Comparison of ENCODE assay signal across 8 cellular contexts in the genomic region with DNA sequence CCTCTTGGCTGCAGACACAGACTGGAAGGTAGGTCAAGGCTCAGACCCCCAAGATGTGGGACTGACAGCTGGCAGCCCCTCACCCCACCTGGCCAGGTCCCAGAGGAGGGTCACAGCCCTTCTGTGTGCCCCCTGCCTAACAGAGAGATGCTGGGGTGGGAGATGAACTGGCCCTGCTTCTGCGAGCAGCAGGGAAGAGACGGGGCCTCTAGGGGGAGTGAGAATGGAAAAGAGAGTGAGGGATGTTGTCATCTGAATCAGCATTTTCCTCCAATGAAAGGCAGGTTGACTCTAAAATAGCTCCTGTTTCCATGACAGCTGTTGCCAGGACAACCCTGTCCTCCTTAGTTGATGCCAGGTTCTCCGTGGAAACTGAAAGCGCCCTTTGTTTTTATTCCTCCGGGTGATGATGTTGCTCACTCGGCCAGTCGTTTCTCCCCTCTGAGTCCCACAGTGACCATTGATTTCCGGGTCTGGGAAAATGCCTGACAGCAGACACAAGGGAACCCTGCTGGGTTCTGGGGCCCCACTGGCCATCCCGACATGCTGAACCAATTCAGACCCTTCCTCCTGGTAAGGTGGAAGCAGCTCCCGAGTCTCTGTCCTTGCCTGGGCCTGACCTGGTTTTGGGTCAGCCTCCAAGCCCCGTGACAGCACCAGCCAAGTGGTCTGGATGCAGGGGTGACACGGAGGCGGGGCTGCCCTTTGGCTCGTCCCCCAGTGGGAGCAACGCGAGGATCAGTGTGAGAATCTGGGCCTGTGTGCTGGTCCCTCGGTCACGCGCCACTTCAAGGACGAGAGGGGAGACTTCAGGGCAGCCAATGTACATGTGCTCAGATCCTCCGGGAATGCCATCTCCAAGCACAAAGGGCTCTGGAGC. TPM values are rescaled to one million over a fixed set of nuclear protein-coding genes. Genes with fewer than 3 reads are reported as not detected.
DNase-seq lines count a peak whose midpoint lies in the region; TF ChIP-seq lines count a peak whose summit lies in the region.

No MANE protein-coding gene starts in this region.

- in situ Hi-C loops in G401 (cut with HindIII; ENCODE audit: low sequenced_read_pairs) (no loop called here), astrocyte of the spinal cord (cut with HindIII; ENCODE audit: low sequenced_read_pairs) (no loop called here)

- 0 out of 2 replicates have a peak, but pooled peaks cover 2% of the 10 kb centered on the region for H3K4me1 ChIP-seq in HEK293 (ENCODE audit: control insufficient read depth, insufficient read depth, low read length)

- POLR2A ChIA-PET in HEK293 (lab: Yijun Ruan, JAX) = interaction anchor here (0.6 to 0.9 kb wide), 3 partner anchors 103 to 348 kb away, joined by 3 read pairs; a partner anchor contains a TSS

- CTCF ChIA-PET in HEK293 (lab: Yijun Ruan, JAX) = interaction anchor here (0.6 to 1.9 kb wide), 12 partner anchors 11 to 261 kb away, joined by 3 to 18 read pairs (median 6); no protein-coding TSS in a partner anchor

- H3K4me3 ChIP-seq in HEK293 (ENCODE audit: low read depth, low read length) = no peak overlapping the region
- peak overlapping the region; percentile 8 for H3K4me3 ChIP-seq in astrocyte of the spinal cord (ENCODE audit: low read depth, low read length)

- no peaks in the 10 kb centered on the region for H3K36me3 ChIP-seq in HEK293 (ENCODE audit: control insufficient read depth in 2 of 2, insufficient read depth in 1 of 2, low read length in 2 of 2)

- TF ChIP-seq CTCF in HEK293 (tag by site-specific recombination; IDR thresholded peaks at IDR 0.05) (peak; percentile 66), astrocyte of the spinal cord (IDR thresholded peaks at IDR 0.05; ENCODE audit: low read depth, low read length) (peak; percentile 84)

- DNase-seq in G401 (ENCODE audit: low spot score) (peak; percentile 100), MV-4-11 (lab: John Stamatoyannopoulos, UW) (peak; percentile 93), SK-N-DZ (ENCODE audit: low spot score) (peak; percentile 94), astrocyte of the spinal cord (ENCODE audit: low read depth, low spot score) (peak; percentile 98), hepatic stellate cell (ENCODE audit: low spot score) (peak; percentile 99), renal cortical epithelial cell (ENCODE audit: low read depth) (peak; percentile 96), OCI-M2 (lab: John Stamatoyannopoulos, UW; ENCODE audit: unreplicated experiment) (no peak)

- H3K9me3 ChIP-seq in HEK293 (ENCODE audit: control insufficient read depth, insufficient read depth, low read depth, low read length) = no peaks in the 10 kb centered on the region

- no peak overlapping the region for H3K27ac ChIP-seq in HEK293 (ENCODE audit: extremely low read depth, low read depth, low read length)

TF ChIP-seq in HEK293, 187 proteins besides CTCF, POLR2A, EP300 and RAD21:
- no peak for TF ChIP-seq ZNF174 (tag by site-specific recombination; IDR thresholded peaks at IDR 0.05)
- 0 out of 2 replicates have a peak, but pooled peaks have one; percentile 4 for TF ChIP-seq ZNF654 (tag by site-specific recombination; IDR thresholded peaks at IDR 0.05; ENCODE audit: low read depth)
- peak; percentile 98 for TF ChIP-seq MYNN (tag by site-specific recombination; IDR thresholded peaks at IDR 0.05; ENCODE audit: borderline replicate concordance)
- TF ChIP-seq SP7 (tag by site-specific recombination; IDR thresholded peaks at IDR 0.05) = no peak
- TF ChIP-seq ZBTB20 (tag by site-specific recombination; IDR thresholded peaks at IDR 0.05) = 0 out of 2 replicates have a peak, but pooled peaks have one; percentile 28
- peak; percentile 83 for TF ChIP-seq PRDM1 (tag by site-specific recombination; IDR thresholded peaks at IDR 0.05)

RNA-seq across cellular contexts. Expression of a gene that starts 4.7 kb away (rescaled TPM):
- total RNA-seq in G401 (2014; rRNA removed; shearing (Covaris generic)) = 9.5 and 11.8 TPM in 2 replicates
- 142 and 156 TPM in 2 replicates for polyA plus RNA-seq in SK-N-DZ (2014; cell fraction: cytosol; rRNA removed)
- polyA plus RNA-seq in SK-N-DZ (2014; cell fraction: nucleus; rRNA removed) = 256 and 322 TPM in 2 replicates
- total RNA-seq in renal cortical epithelial cell = 15.8 and 26.0 TPM in 2 replicates

RNA-seq across cellular contexts. Expression of a gene that starts 20.1 kb away (rescaled TPM):
- 18.6 and 21.3 TPM in 2 replicates for total RNA-seq in G401 (2014; rRNA removed; shearing (Covaris generic))
- polyA plus RNA-seq in SK-N-DZ (2014; cell fraction: cytosol; rRNA removed) = 39.1 and 40.9 TPM in 2 replicates
- polyA plus RNA-seq in SK-N-DZ (2014; cell fraction: nucleus; rRNA removed) = 179 and 180 TPM in 2 replicates
- total RNA-seq in renal cortical epithelial cell = 9.0 and 17.3 TPM in 2 replicates
